In genomic region chr10:97499561-97500296, GRCh38 we compare ENCODE assay signal across 8 cellular contexts. TPM values are rescaled to one million over a fixed set of nuclear protein-coding genes. Genes with fewer than 3 reads are reported as not detected.
DNase-seq lines count a peak whose midpoint lies in the region; ATAC-seq and TF ChIP-seq lines count a peak whose summit lies in the region.

No MANE protein-coding gene starts in this region.

- no peaks in the 10 kb centered on the region for H3K36me3 ChIP-seq in PC-3 (ENCODE audit: low read depth, low read length)
- H3K36me3 ChIP-seq in lower lobe of right lung: no peaks in the 10 kb centered on the region

- H3K27me3 ChIP-seq in PC-3 (ENCODE audit: low read length) (no peaks in the 10 kb centered on the region), dorsolateral prefrontal cortex (no peaks in the 10 kb centered on the region), lower lobe of right lung (ENCODE audit: low read depth) (no peaks in the 10 kb centered on the region)

- peaks cover 56% of the 10 kb centered on the region for H3K79me2 ChIP-seq in PC-3 (ENCODE audit: low read length)

- no peaks in the 10 kb centered on the region for H3F3A ChIP-seq in PC-3 (ENCODE audit: low read length, unreplicated experiment)

- H3K4me1 ChIP-seq in PC-3 (ENCODE audit: insufficient read depth, low read length): peaks cover 19% of the 10 kb centered on the region
- H3K4me1 ChIP-seq in lower lobe of right lung: peaks cover 56% of the 10 kb centered on the region

- peak overlapping the region; percentile 96 for H3K4me3 ChIP-seq in PC-3 (ENCODE audit: low read length)
- H3K4me3 ChIP-seq in dorsolateral prefrontal cortex: peak overlapping the region; percentile 57 to 100 (median 97)
- peak overlapping the region; percentile 99 for H3K4me3 ChIP-seq in lower lobe of right lung

- DNase-seq in DMS53 (lab: John Stamatoyannopoulos, UW): peak; percentile 77
- no peak for DNase-seq in DMS53 treated with DMSO at 0.1 percent for 48 hours (lab: John Stamatoyannopoulos, UW; ENCODE audit: unreplicated experiment)
- DNase-seq in PC-3: peak; percentile 31
- DNase-seq in dorsolateral prefrontal cortex: peak in 9 of 10 donors; percentile 37 to 64 (median 53)
- DNase-seq in lower lobe of right lung: peak; percentile 81
- DNase-seq in UCSD-AML1 (lab: John Stamatoyannopoulos, UW; ENCODE audit: unreplicated experiment): no peak
- no peak for DNase-seq in NK-92 treated with Interleukin-12 subunit alpha and Interleukin-12 subunit beta, amount 100 ng/mL, for 24 hours (lab: John Stamatoyannopoulos, UW)

- H4K20me1 ChIP-seq in PC-3 (ENCODE audit: low read length): peaks cover 21% of the 10 kb centered on the region; the same call in 1 of the 2 replicates

- POLR2A ChIA-PET in PC-3 (lab: Charles Lee; ENCODE audit: unreplicated experiment): no interaction called here

- H3K9me3 ChIP-seq in PC-3 (ENCODE audit: low read length) (no peaks in the 10 kb centered on the region), lower lobe of right lung (no peaks in the 10 kb centered on the region)

- no peaks in the 10 kb centered on the region for H3K9me2 ChIP-seq in PC-3 (replicated peaks; ENCODE audit: low read length)

- peak overlapping the region; percentile 99 for H3K4me2 ChIP-seq in PC-3 (ENCODE audit: low read length)

- TF ChIP-seq CTCF in PC-3 (conservative IDR thresholded peaks at IDR 0.05; ENCODE audit: low read depth, low read length) (no peak), dorsolateral prefrontal cortex (IDR thresholded peaks at IDR 0.05 in 54 of 56, conservative IDR thresholded peaks at IDR 0.05 in 2 of 56; ENCODE audit: low read depth in 1 of 56, partially characterized antibody in 56 of 56) (peak in 1 of 56 donors; percentile 9), lower lobe of right lung (IDR thresholded peaks at IDR 0.05) (no peak)

- TSS peak; percentile 19 for BruUV-seq in PC-3 (replicated peaks; lab: Mats Ljungman, UMichigan)

- ATAC-seq in PC-3: no peak; the same call in 1 of the 2 replicates
- no peak for ATAC-seq in lower lobe of right lung

- H3K27ac ChIP-seq in PC-3 (ENCODE audit: low read length) (no peak overlapping the region), dorsolateral prefrontal cortex (peak overlapping the region in 57 of 59 donors; percentile 29 to 98 (median 93)), lower lobe of right lung (peak overlapping the region; percentile 91), temporal lobe (ENCODE audit: low read depth, low read length) (peak overlapping the region; percentile 7)

- peak overlapping the region; percentile 69 for H3K9ac ChIP-seq in PC-3 (ENCODE audit: low read length)

- intact Hi-C loops in PC-3 (cut with micrococcal nuclease): loop anchor here (2.0 to 5.0 kb wide), 2 partner anchors 37 to 43 kb away; no protein-coding TSS in a partner anchor
- intact Hi-C loops in dorsolateral prefrontal cortex (cut with DNase I): loop anchor here (2.0 to 5.0 kb wide), 4 partner anchors 37 to 52 kb away; partner anchors contain the start of genes EXOSC1 (in 1 of the 2) and ZDHHC16 (in 1 of the 2)
- intact Hi-C loops in lower lobe of right lung (cut with DNase I): no loop called here

- CTCF ChIA-PET in PC-3 (lab: Charles Lee): no interaction called here

- H2AFZ ChIP-seq in PC-3 (ENCODE audit: low read length): peak overlapping the region; percentile 92

RNA-seq across cellular contexts. Expression of gene UBTD1, which starts 1.0 kb away (rescaled TPM):
- total RNA-seq in PC-3 (2014; rRNA removed) (18.5 and 32.3 TPM in 2 replicates), dorsolateral prefrontal cortex (10 to 100 TPM in 99 of 120 experiments, 1 to 10 TPM in 21; 8.3 to 22.0 (median 11.9) TPM), lower lobe of right lung (37.7 TPM), temporal lobe (0.49 TPM)

RNA-seq across cellular contexts. Expression of gene MMS19, which starts 1.5 kb away (rescaled TPM):
- 65.5 and 78.2 TPM in 2 replicates for total RNA-seq in PC-3 (2014; rRNA removed)
- 100 to 1,000 TPM in 3 of 120 experiments, 10 to 100 TPM in 117; 53.4 to 109 (median 81.4) TPM for total RNA-seq in dorsolateral prefrontal cortex
- 65.5 TPM for total RNA-seq in lower lobe of right lung
- total RNA-seq in temporal lobe: 49.7 TPM

RNA-seq across cellular contexts. Expression of gene ZDHHC16, which starts 53.8 kb away (rescaled TPM):
- total RNA-seq in PC-3 (2014; rRNA removed) (35.1 and 47.1 TPM in 2 replicates), dorsolateral prefrontal cortex (10 to 100 TPM; 22.2 to 46.8 (median 31.1) TPM), lower lobe of right lung (56.5 TPM), temporal lobe (12.5 TPM)

RNA-seq across cellular contexts. Expression of gene EXOSC1, which starts 53.9 kb away (rescaled TPM):
- total RNA-seq in PC-3 (2014; rRNA removed) (23.0 and 34.7 TPM in 2 replicates), dorsolateral prefrontal cortex (10 to 100 TPM; 23.5 to 46.9 (median 33.8) TPM), lower lobe of right lung (31.0 TPM), temporal lobe (17.5 TPM)

Comparison
In these comparisons a context has a peak if more than half of its experiments do, and no peak if none do; other contexts are left out.
1. DNase-seq: peak in DMS53 (single experiment), PC-3 (single experiment), dorsolateral prefrontal cortex (9 of 10) and lower lobe of right lung (single experiment); none in DMS53 treated with DMSO at 0.1 percent for 48 hours (single experiment), UCSD-AML1 (single experiment) and NK-92 treated with Interleukin-12 subunit alpha and Interleukin-12 subunit beta, amount 100 ng/mL, for 24 hours (single experiment).
2. Peak in every context shown above with its lines, with median percentiles within 50 percentile points of each other: H3K4me3 ChIP-seq.